Comparison of ENCODE assay signal across 23 cellular contexts in genomic region chr12:132649226-132649945, GRCh38. TPM values are rescaled to one million over a fixed set of nuclear protein-coding genes. Genes with fewer than 3 reads are reported as not detected.
"Had no signal": no experiment of that assay in that cellular context is flagged by ENCODE, and none has a peak within 500 bp of the region (broad histone marks: within the 10 kb centered on the region; RNA-seq: fewer than 3 reads in every experiment).

No MANE protein-coding gene starts in this region.

- H3K4me1 ChIP-seq: neural progenitor cell, thyroid gland had no signal

- H3K27ac ChIP-seq: neural progenitor cell, thyroid gland had no signal

- H3K9ac ChIP-seq: neural progenitor cell had no signal

- H2AFZ ChIP-seq: neural progenitor cell had no signal

- H3K4me3 ChIP-seq: neural progenitor cell, thyroid gland had no signal

- H3K27me3 ChIP-seq: neural progenitor cell, thyroid gland had no signal

- H3K9me3 ChIP-seq: thyroid gland had no signal

- ATAC-seq: left ventricle myocardium superior had no signal

- DNase-seq: activated CD4-positive, alpha-beta memory T cell treated with anti-CD3 and anti-CD28 coated beads for 36 hours; activated CD4-positive, alpha-beta T cell treated with anti-CD3 and anti-CD28 coated beads for 48 hours; activated effector memory CD4-positive, alpha-beta T cell treated with Interleukin-2 at 50 U/mL for 16 hours; activated naive CD4-positive, alpha-beta T cell treated with anti-CD3 and anti-CD28 coated beads for 36 hours; activated naive CD8-positive, alpha-beta T cell treated with anti-CD3 and anti-CD28 coated beads, Interleukin-2, amount 10 ng/mL, durations not matched to agents 7 days and 5 days; activated T-cell treated with anti-CD3 and anti-CD28 coated beads, Interleukin-2, amount 50 U/mL, for 48 hours; amygdala; erythroblast; foreskin melanocyte; kidney glomerular epithelial cell; left ventricle myocardium superior; retina; stimulated activated CD4-positive, alpha-beta T cell treated with anti-CD3 and anti-CD28 coated beads, Interleukin-4, amount 100 ng/mL, for 4 hours; substantia nigra; thyroid gland had no signal

- FAIRE-seq: endometrium had no signal

- H3K4me2 ChIP-seq: neural progenitor cell had no signal

- H3K27me3 Mint-ChIP-seq: activated CD4-positive, alpha-beta memory T cell treated with anti-CD3 and anti-CD28 coated beads for 36 hours; activated naive CD8-positive, alpha-beta T cell treated with anti-CD3 and anti-CD28 coated beads, Interleukin-2, amount 10 ng/mL, durations not matched to agents 7 days and 5 days; progenitor cell of endocrine pancreas; stimulated activated naive CD8-positive, alpha-beta T cell treated with anti-CD3 and anti-CD28 coated beads, Interleukin-15, Interleukin-2, amounts not matched to agents 100 ng/mL and 50 ng/mL, for 24 hours had no signal

- H3K4me1 Mint-ChIP-seq: neural progenitor cell had no signal

- H3K4me3 Mint-ChIP-seq: activated CD4-positive, alpha-beta memory T cell treated with anti-CD3 and anti-CD28 coated beads for 36 hours; activated naive CD4-positive, alpha-beta T cell treated with anti-CD3 and anti-CD28 coated beads for 36 hours; activated naive CD8-positive, alpha-beta T cell treated with anti-CD3 and anti-CD28 coated beads, Interleukin-2, amount 10 ng/mL, durations not matched to agents 7 days and 5 days; neural progenitor cell; stimulated activated naive CD8-positive, alpha-beta T cell treated with anti-CD3 and anti-CD28 coated beads, Interleukin-15, Interleukin-2, amounts not matched to agents 100 ng/mL and 50 ng/mL, for 24 hours had no signal

- H3K27ac Mint-ChIP-seq: activated CD4-positive, alpha-beta memory T cell treated with anti-CD3 and anti-CD28 coated beads for 36 hours; activated naive CD4-positive, alpha-beta T cell treated with anti-CD3 and anti-CD28 coated beads for 36 hours; activated naive CD8-positive, alpha-beta T cell treated with anti-CD3 and anti-CD28 coated beads, Interleukin-2, amount 10 ng/mL, durations not matched to agents 7 days and 5 days; neural progenitor cell; stimulated activated naive CD8-positive, alpha-beta T cell treated with anti-CD3 and anti-CD28 coated beads, Interleukin-15, Interleukin-2, amounts not matched to agents 100 ng/mL and 50 ng/mL, for 24 hours had no signal

- H3K9me3 Mint-ChIP-seq: activated CD4-positive, alpha-beta memory T cell treated with anti-CD3 and anti-CD28 coated beads for 36 hours; activated naive CD4-positive, alpha-beta T cell treated with anti-CD3 and anti-CD28 coated beads for 36 hours; activated naive CD8-positive, alpha-beta T cell treated with anti-CD3 and anti-CD28 coated beads, Interleukin-2, amount 10 ng/mL, durations not matched to agents 7 days and 5 days; neural progenitor cell; stimulated activated naive CD8-positive, alpha-beta T cell treated with anti-CD3 and anti-CD28 coated beads, Interleukin-15, Interleukin-2, amounts not matched to agents 100 ng/mL and 50 ng/mL, for 24 hours had no signal

RNA-seq across cellular contexts. Expression of gene P2RX2, which starts 30.8 kb away (rescaled TPM):
- total RNA-seq: activated CD4-positive, alpha-beta memory T cell treated with anti-CD3 and anti-CD28 coated beads for 36 hours; activated naive CD4-positive, alpha-beta T cell treated with anti-CD3 and anti-CD28 coated beads for 36 hours; activated naive CD8-positive, alpha-beta T cell treated with anti-CD3 and anti-CD28 coated beads, Interleukin-2, amount 10 ng/mL, durations not matched to agents 7 days and 5 days; cerebellum; left ventricle myocardium superior; osteocyte; T-helper 2 cell treated with Interferon-gamma antibody and Interleukin-4, amounts not matched to agents 100 ng/mL and 5 ng/mL, for 36 hours; urinary bladder had no signal

RNA-seq across cellular contexts. Expression of gene LRCOL1, which starts 39.0 kb away (rescaled TPM):
- total RNA-seq: activated CD4-positive, alpha-beta memory T cell treated with anti-CD3 and anti-CD28 coated beads for 36 hours; activated naive CD4-positive, alpha-beta T cell treated with anti-CD3 and anti-CD28 coated beads for 36 hours; activated naive CD8-positive, alpha-beta T cell treated with anti-CD3 and anti-CD28 coated beads, Interleukin-2, amount 10 ng/mL, durations not matched to agents 7 days and 5 days; cerebellum; left ventricle myocardium superior; osteocyte; progenitor cell of endocrine pancreas; T-helper 2 cell treated with Interferon-gamma antibody and Interleukin-4, amounts not matched to agents 100 ng/mL and 5 ng/mL, for 36 hours; urinary bladder had no signal
